Comparison of ENCODE assay signal across 16 cellular contexts in genomic region chr5:141522301-141522700, GRCh38. TPM values are rescaled to one million over a fixed set of nuclear protein-coding genes. Genes with fewer than 3 reads are reported as not detected.
DNase-seq lines count a peak whose midpoint lies in the region; ATAC-seq, FAIRE-seq and TF ChIP-seq lines count a peak whose summit lies in the region.
"Had no signal": no experiment of that assay in that cellular context is flagged by ENCODE, and none has a peak within 500 bp of the region (broad histone marks: within the 10 kb centered on the region; RNA-seq: fewer than 3 reads in every experiment).

No MANE protein-coding gene starts in this region.

- DNase-seq in heart left ventricle (no peak), left cardiac atrium (no peak), bronchial epithelial cell (ENCODE audit: low read depth) (peak; percentile 38), type B pancreatic cell (ENCODE audit: extremely low spot score, unreplicated experiment) (no peak), progenitor cell of endocrine pancreas (ENCODE audit: low spot score, unreplicated experiment) (no peak), NCI-H446 treated with DMSO at 0.1 percent for 48 hours (lab: John Stamatoyannopoulos, UW) (no peak)
- DNase-seq: activated CD4-positive, alpha-beta T cell treated with anti-CD3 and anti-CD28 coated beads, Interleukin-2, amount 50 U/mL, for 1 hour; body of pancreas; GDM1; GOT3; NCI-H510A; stimulated activated naive CD8-positive, alpha-beta T cell treated with anti-CD3 and anti-CD28 coated beads, Interleukin-15, amount 100 ng/mL, for 72 hours had no signal

- 28 to 42% (median 35%) methylated on average over 2 of the region's 2 CpGs for WGBS in heart left ventricle, 4 donors

- peaks cover 9 to 76% (median 54%) of the 10 kb centered on the region in 12 donors for H3K4me1 ChIP-seq in heart left ventricle
- peaks cover 22 to 33% of the 10 kb centered on the region in 2 donors for H3K4me1 ChIP-seq in muscle layer of duodenum (ENCODE audit: control insufficient read depth in 1 of 2, insufficient read depth in 2 of 2, low read length in 2 of 2)

- H3K9me3 ChIP-seq in heart left ventricle (no peaks in the 10 kb centered on the region), muscle layer of duodenum (ENCODE audit: control insufficient read depth in 1 of 2, low read length in 2 of 2) (no peaks in the 10 kb centered on the region)
- H3K9me3 ChIP-seq: body of pancreas had no signal

- H3K27me3 ChIP-seq in heart left ventricle: no peaks in the 10 kb centered on the region
- no peaks in the 10 kb centered on the region for H3K27me3 ChIP-seq in bronchial epithelial cell (ENCODE audit: control insufficient read depth, insufficient read depth, low read length)
- no peaks in the 10 kb centered on the region for H3K27me3 ChIP-seq in muscle layer of duodenum (ENCODE audit: low read depth, low read length)
- H3K27me3 ChIP-seq: body of pancreas had no signal

- H3K4me1 Mint-ChIP-seq in type B pancreatic cell (ENCODE audit: unreplicated experiment): peaks cover 34% of the 10 kb centered on the region
- peaks cover 20% of the 10 kb centered on the region for H3K4me1 Mint-ChIP-seq in progenitor cell of endocrine pancreas (ENCODE audit: low read depth)

- H3K27ac ChIP-seq in heart left ventricle (peak overlapping the region in 11 of 12 donors; percentile 78 to 95 (median 84)), muscle layer of duodenum (ENCODE audit: low read length) (peak overlapping the region; percentile 73)

- H3K27ac Mint-ChIP-seq in type B pancreatic cell (peak overlapping the region; percentile 9), progenitor cell of endocrine pancreas (no peak overlapping the region)

- H3K4me3 Mint-ChIP-seq in type B pancreatic cell (no peak overlapping the region), progenitor cell of endocrine pancreas (ENCODE audit: low read depth) (no peak overlapping the region)

- intact Hi-C loops in heart left ventricle (cut with DNase I): loop anchor here in 7 of 10 donors (5.0 to 10.0 kb wide), 10 partner anchors 35 to 198 kb away; partner anchors contain the start of genes PCDHGB7 (in 3 of the 7), PCDHGC3 (in 3 of the 7), PCDHGA11 (in 2 of the 7) and PCDHGA1 (in 1 of the 7)
- intact Hi-C loops in left cardiac atrium (cut with DNase I): loop anchor here (5.0 to 10.0 kb wide), 3 partner anchors 40 to 98 kb away; partner anchors contain the start of genes PCDHGA11 (in 1 of the 2) and PCDHGC3 (in 1 of the 2)

- H3K36me3 ChIP-seq in heart left ventricle (peaks cover 0 to 82% (median 36%) of the 10 kb centered on the region in 9 donors), bronchial epithelial cell (ENCODE audit: control insufficient read depth, insufficient read depth, low read length) (peaks cover 16% of the 10 kb centered on the region), muscle layer of duodenum (ENCODE audit: control insufficient read depth in 1 of 2, insufficient read depth in 2 of 2, low read length in 2 of 2) (peaks cover 4 to 13% of the 10 kb centered on the region in 2 donors)

- peaks cover 57% of the 10 kb centered on the region for H3K36me3 Mint-ChIP-seq in type B pancreatic cell
- peaks cover 27% of the 10 kb centered on the region for H3K36me3 Mint-ChIP-seq in progenitor cell of endocrine pancreas (ENCODE audit: insufficient read depth)

- no peaks in the 10 kb centered on the region for H3K9me3 Mint-ChIP-seq in type B pancreatic cell
- H3K9me3 Mint-ChIP-seq in progenitor cell of endocrine pancreas (ENCODE audit: low read depth): no peaks in the 10 kb centered on the region
- H3K9me3 Mint-ChIP-seq: stimulated activated naive CD8-positive, alpha-beta T cell treated with anti-CD3 and anti-CD28 coated beads, Interleukin-15, amount 100 ng/mL, for 72 hours had no signal

- TF ChIP-seq CTCF in heart left ventricle (IDR thresholded peaks at IDR 0.05) (no peak), bronchial epithelial cell (IDR thresholded peaks at IDR 0.05; ENCODE audit: insufficient read depth, low read length, severe bottlenecking) (no peak), type B pancreatic cell (conservative IDR thresholded peaks at IDR 0.05) (no peak), progenitor cell of endocrine pancreas (IDR thresholded peaks at IDR 0.05; ENCODE audit: unreplicated experiment) (no peak)

- H3K27me3 Mint-ChIP-seq in type B pancreatic cell (no peaks in the 10 kb centered on the region), progenitor cell of endocrine pancreas (no peaks in the 10 kb centered on the region)
- H3K27me3 Mint-ChIP-seq: stimulated activated naive CD8-positive, alpha-beta T cell treated with anti-CD3 and anti-CD28 coated beads, Interleukin-15, amount 100 ng/mL, for 72 hours had no signal

- ATAC-seq in heart left ventricle: no peak
- ATAC-seq in left cardiac atrium: no peak
- no peak for ATAC-seq in HG02642 (IDR thresholded peaks at IDR 0.05; ENCODE audit: poor library complexity, unreplicated experiment)
- ATAC-seq: body of pancreas; left lobe of liver; stimulated activated naive CD8-positive, alpha-beta T cell treated with anti-CD3 and anti-CD28 coated beads, Interleukin-15, amount 100 ng/mL, for 72 hours had no signal

- no peak for FAIRE-seq in bronchial epithelial cell (lab: Jason Lieb, UNC)

- TF ChIP-seq POLR2A in heart left ventricle (IDR thresholded peaks at IDR 0.05): no peak

- no peak overlapping the region for H3K4me3 ChIP-seq in heart left ventricle
- H3K4me3 ChIP-seq in bronchial epithelial cell (ENCODE audit: low read depth, low read length): no peak overlapping the region
- no peak overlapping the region for H3K4me3 ChIP-seq in muscle layer of duodenum (ENCODE audit: low read depth in 1 of 2, low read length in 2 of 2)
- H3K4me3 ChIP-seq: body of pancreas had no signal

RNA-seq across cellular contexts. Expression of gene PCDHGC5, which starts 33.4 kb away (rescaled TPM):
- total RNA-seq in heart left ventricle (1 to 10 TPM; 1.5 to 5.4 (median 3.0) TPM), left cardiac atrium (1 to 10 TPM in 1 of 2 donors, under 1 TPM in 1; 0.97 to 1.7 TPM), bronchial epithelial cell (0.26 and 0.77 TPM in 2 replicates), type B pancreatic cell (ENCODE audit: low replicate concordance) (0.45 and 1.9 TPM in 2 replicates), progenitor cell of endocrine pancreas (1.2 and 1.3 TPM in 2 replicates)
- 1 to 10 TPM in 1 of 2 donors, under 1 TPM in 1; 0.72 to 5.4 TPM for polyA plus RNA-seq in heart left ventricle

RNA-seq across cellular contexts. Expression of gene PCDHGC4, which starts 37.5 kb away (rescaled TPM):
- total RNA-seq in heart left ventricle (10 to 100 TPM in 1 of 9 donors, 1 to 10 TPM in 8; 1.7 to 10.4 (median 2.9) TPM), left cardiac atrium (1 to 10 TPM; 1.4 to 1.7 TPM), bronchial epithelial cell (0.53 and 0.90 TPM in 2 replicates), type B pancreatic cell (ENCODE audit: low replicate concordance) (0.38 and 4.0 TPM in 2 replicates), progenitor cell of endocrine pancreas (3.0 and 3.8 TPM in 2 replicates)
- 1 to 10 TPM in 1 of 2 donors, under 1 TPM in 1; 0.39 to 4.2 TPM for polyA plus RNA-seq in heart left ventricle
- total RNA-seq: SK-MEL-5 had no signal

RNA-seq across cellular contexts. Expression of gene PCDHGC3, which starts 46.5 kb away (rescaled TPM):
- total RNA-seq in heart left ventricle: 10 to 100 TPM; 12.3 to 32.5 (median 18.4) TPM
- 10 to 100 TPM; 23.3 to 34.8 TPM for polyA plus RNA-seq in heart left ventricle
- 10 to 100 TPM; 33.7 to 39.1 TPM for total RNA-seq in left cardiac atrium
- 9.5 and 17.4 TPM in 2 replicates for total RNA-seq in bronchial epithelial cell
- 11.0 and 60.3 TPM in 2 replicates for total RNA-seq in type B pancreatic cell (ENCODE audit: low replicate concordance)
- total RNA-seq in progenitor cell of endocrine pancreas: 25.8 and 29.7 TPM in 2 replicates
